Comparison of ENCODE assay signal across 8 cellular contexts in the genomic region with DNA sequence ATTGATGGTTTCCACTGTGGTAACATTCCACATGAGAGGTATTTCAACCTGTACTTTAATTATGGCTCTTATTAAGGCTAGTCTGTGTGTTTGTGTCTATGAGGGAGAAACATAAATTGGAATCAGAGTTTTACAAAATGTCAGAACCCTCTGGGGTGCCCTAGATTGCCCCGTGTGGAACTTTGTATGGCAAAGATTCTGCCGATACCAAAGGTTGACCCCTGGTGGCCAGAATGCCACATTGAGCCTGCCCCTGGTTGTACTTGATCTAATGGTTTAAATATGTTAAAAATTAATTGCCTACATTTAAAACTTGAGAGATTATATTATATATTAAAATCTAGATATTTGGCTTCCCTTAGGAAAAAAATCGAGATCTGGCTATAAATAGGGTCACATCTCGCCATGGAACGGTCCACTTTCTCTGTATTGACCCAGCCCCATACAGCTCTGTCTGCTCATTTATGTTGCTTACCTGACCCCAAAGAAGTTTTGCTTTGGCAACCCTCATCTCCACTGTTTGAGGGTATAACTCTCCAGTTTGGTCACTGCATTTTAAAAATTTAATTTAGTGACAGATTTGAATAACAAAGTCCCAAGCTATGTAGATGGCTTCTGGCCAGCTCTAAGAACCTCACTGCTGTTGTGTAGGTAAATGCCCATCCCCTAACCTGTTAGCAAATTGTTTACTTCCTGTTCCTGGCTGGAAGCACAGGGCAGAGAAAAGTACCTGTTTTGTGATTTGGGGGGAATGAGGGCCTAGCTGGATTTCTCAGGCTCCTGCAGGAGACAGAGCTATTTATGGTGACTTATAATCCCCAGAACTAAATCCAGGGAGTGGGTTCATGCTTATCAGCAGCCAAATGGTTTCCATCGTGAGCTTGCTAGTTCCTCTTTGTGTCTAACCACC.
A peak's percentile ranks its signal among the peaks of the same experiment; 100 is the strongest.
DNase-seq lines count a peak whose midpoint lies in the region; ATAC-seq and TF ChIP-seq lines count a peak whose summit lies in the region.

No MANE protein-coding gene starts in this region.

- no peak overlapping the region for H3K27ac Mint-ChIP-seq in activated T-helper 2 cell treated with anti-CD3 and anti-CD28 coated beads, Interferon-gamma antibody, Interleukin-2, Interleukin-4, amounts not matched to agents 10 μg/mL and 5 μg/mL and 100 μg/mL, durations not matched to agents 14 hours and 24 hours and 36 hours

- H3K9me2 ChIP-seq in OCI-LY1 (ENCODE audit: low read depth, low read length), result no peaks in the 10 kb centered on the region

- peak; percentile 69 for ATAC-seq in Right ventricle myocardium superior (ENCODE audit: poor library complexity)
- ATAC-seq in HG02885 (IDR thresholded peaks at IDR 0.05; ENCODE audit: poor library complexity, unreplicated experiment), result peak; percentile 67
- ATAC-seq in GM19455 (IDR thresholded peaks at IDR 0.05; ENCODE audit: unreplicated experiment), result no peak

- H3K36me3 ChIP-seq in OCI-LY1 (ENCODE audit: insufficient read depth, low read length) (peaks cover 90% of the 10 kb centered on the region), left ventricle myocardium inferior (no peaks in the 10 kb centered on the region)

- peaks cover 33% of the 10 kb centered on the region for H3K4me1 ChIP-seq in OCI-LY1 (ENCODE audit: insufficient read depth, low read length, severe bottlenecking)
- no peaks in the 10 kb centered on the region for H3K4me1 ChIP-seq in left ventricle myocardium inferior

- no peak overlapping the region for H2AFZ ChIP-seq in OCI-LY1 (ENCODE audit: low read length)

- H3K9me3 ChIP-seq in OCI-LY1 (ENCODE audit: low read length) (no peaks in the 10 kb centered on the region), left ventricle myocardium inferior (replicated peaks) (no peaks in the 10 kb centered on the region)

- H3K9ac ChIP-seq in OCI-LY1 (ENCODE audit: low read length), result no peak overlapping the region; the same call in 1 of the 2 replicates

- H3K4me3 Mint-ChIP-seq in activated T-helper 2 cell treated with anti-CD3 and anti-CD28 coated beads, Interferon-gamma antibody, Interleukin-2, Interleukin-4, amounts not matched to agents 10 μg/mL and 5 μg/mL and 100 μg/mL, durations not matched to agents 14 hours and 24 hours and 36 hours (ENCODE audit: low read depth), result no peak overlapping the region

- H3K4me3 ChIP-seq in OCI-LY1 (ENCODE audit: low read depth, low read length, poor library complexity, severe bottlenecking), result no peak overlapping the region
- H3K4me3 ChIP-seq in left ventricle myocardium inferior, result no peak overlapping the region

- H3F3A ChIP-seq in OCI-LY1 (ENCODE audit: insufficient read depth, low read length), result peaks cover 11% of the 10 kb centered on the region

- H3K27me3 Mint-ChIP-seq in activated T-helper 2 cell treated with anti-CD3 and anti-CD28 coated beads, Interferon-gamma antibody, Interleukin-2, Interleukin-4, amounts not matched to agents 10 μg/mL and 5 μg/mL and 100 μg/mL, durations not matched to agents 14 hours and 24 hours and 36 hours (ENCODE audit: low read depth), result no peaks in the 10 kb centered on the region

- intact Hi-C loops in Right ventricle myocardium superior (cut with DNase I), result no loop called here
- intact Hi-C loops in cardiac septum (cut with DNase I), result no loop called here
- intact Hi-C loops in activated T-helper 2 cell treated with anti-CD3 and anti-CD28 coated beads, Interferon-gamma antibody, Interleukin-2, Interleukin-4, amounts not matched to agents 10 μg/mL and 5 μg/mL and 100 μg/mL, durations not matched to agents 14 hours and 24 hours and 36 hours (cut with micrococcal nuclease), result no loop called here
- intact Hi-C loops in left ventricle myocardium inferior (cut with micrococcal nuclease), result no loop called here

- DNase-seq in Right ventricle myocardium superior (peak; percentile 61), cardiac septum (ENCODE audit: low spot score) (no peak), left ventricle myocardium inferior (peak; percentile 30), smooth muscle cell of the brain vasculature (ENCODE audit: low read depth, low spot score) (peak; percentile 1)
- peak; percentile 18 for DNase-seq in activated T-helper 2 cell treated with anti-CD3 and anti-CD28 coated beads, Interferon-gamma antibody, Interleukin-2, Interleukin-4, amounts not matched to agents 10 μg/mL and 5 μg/mL and 100 μg/mL, durations not matched to agents 14 hours and 24 hours and 36 hours (ENCODE audit: low spot score)

- H3K27me3 ChIP-seq in OCI-LY1 (ENCODE audit: insufficient read depth, low read length) (no peaks in the 10 kb centered on the region), left ventricle myocardium inferior (ENCODE audit: low read depth) (peaks cover 10% of the 10 kb centered on the region)

- H4K20me1 ChIP-seq in OCI-LY1 (ENCODE audit: insufficient read depth, low read length), result no peaks in the 10 kb centered on the region

- TF ChIP-seq CTCF in OCI-LY1 (IDR thresholded peaks at IDR 0.05; ENCODE audit: low read length), result peak; percentile 86
- TF ChIP-seq CTCF in left ventricle myocardium inferior (IDR thresholded peaks at IDR 0.05; ENCODE audit: borderline replicate concordance), result peak; percentile 86

- peaks cover 19% of the 10 kb centered on the region for H3K79me2 ChIP-seq in OCI-LY1 (ENCODE audit: insufficient read depth, low read length)

- H3K36me3 Mint-ChIP-seq in activated T-helper 2 cell treated with anti-CD3 and anti-CD28 coated beads, Interferon-gamma antibody, Interleukin-2, Interleukin-4, amounts not matched to agents 10 μg/mL and 5 μg/mL and 100 μg/mL, durations not matched to agents 14 hours and 24 hours and 36 hours (ENCODE audit: low read depth), result no peaks in the 10 kb centered on the region

- H3K9me3 Mint-ChIP-seq in activated T-helper 2 cell treated with anti-CD3 and anti-CD28 coated beads, Interferon-gamma antibody, Interleukin-2, Interleukin-4, amounts not matched to agents 10 μg/mL and 5 μg/mL and 100 μg/mL, durations not matched to agents 14 hours and 24 hours and 36 hours, result no peaks in the 10 kb centered on the region

- peaks cover 9% of the 10 kb centered on the region for H3K4me1 Mint-ChIP-seq in activated T-helper 2 cell treated with anti-CD3 and anti-CD28 coated beads, Interferon-gamma antibody, Interleukin-2, Interleukin-4, amounts not matched to agents 10 μg/mL and 5 μg/mL and 100 μg/mL, durations not matched to agents 14 hours and 24 hours and 36 hours (ENCODE audit: low read depth)

- H3K27ac ChIP-seq in OCI-LY1 (ENCODE audit: low read depth, low read length, poor library complexity, severe bottlenecking) (peak overlapping the region; percentile 70), left ventricle myocardium inferior (replicated peaks) (no peak overlapping the region)

- H3K4me2 ChIP-seq in OCI-LY1 (ENCODE audit: low read length), result no peak overlapping the region
